In genomic region chr18:10518595-10519273, GRCh38 we compare ENCODE assay signal across 8 cellular contexts. TPM values are rescaled to one million over a fixed set of nuclear protein-coding genes. Genes with fewer than 3 reads are reported as not detected.
DNase-seq lines count a peak whose midpoint lies in the region; ATAC-seq and TF ChIP-seq lines count a peak whose summit lies in the region.

No MANE protein-coding gene starts in this region.

- TF ChIP-seq POLR2A in gastrocnemius medialis (IDR thresholded peaks at IDR 0.05): no peak

- H3K27ac ChIP-seq in left ventricle myocardium inferior (replicated peaks) (peak overlapping the region; percentile 74), gastrocnemius medialis (peak overlapping the region in 3 of 4 donors; percentile 11 to 46 (median 15))

- H3K36me3 ChIP-seq in left ventricle myocardium inferior (no peaks in the 10 kb centered on the region), gastrocnemius medialis (no peaks in the 10 kb centered on the region)

- ATAC-seq in gastrocnemius medialis (peak; percentile 37 to 43), GM19395 (IDR thresholded peaks at IDR 0.05; ENCODE audit: unreplicated experiment) (no peak), HG03457 (IDR thresholded peaks at IDR 0.05; ENCODE audit: unreplicated experiment) (no peak)

- H3K4me1 ChIP-seq in left ventricle myocardium inferior (peaks cover 25% of the 10 kb centered on the region), gastrocnemius medialis (peaks cover 3 to 25% of the 10 kb centered on the region in 2 donors)

- no peak overlapping the region for H3K4me3 ChIP-seq in left ventricle myocardium inferior
- H3K4me3 ChIP-seq in gastrocnemius medialis: no peak overlapping the region

- in situ Hi-C loops in gastrocnemius medialis (cut with MboI; ENCODE audit: low sequenced_read_pairs in 4 of 4): loop anchor here in 2 of 4 donors (5.0 to 25.0 kb wide), 2 partner anchors 546 to 931 kb away; no protein-coding TSS in a partner anchor

- intact Hi-C loops in left ventricle myocardium inferior (cut with micrococcal nuclease): no loop called here
- intact Hi-C loops in gastrocnemius medialis (cut with DNase I; ENCODE audit: low total_unique reads): loop anchor here (10.0 kb wide), 1 partner anchor 214 kb away; no protein-coding TSS in a partner anchor
- intact Hi-C loops in posterior vena cava (cut with DNase I): loop anchor here in 1 of 2 donors (10.0 kb wide), 3 partner anchors 394 to 544 kb away; no protein-coding TSS in a partner anchor

- H3K9me3 ChIP-seq in left ventricle myocardium inferior (replicated peaks) (peaks cover 4% of the 10 kb centered on the region), gastrocnemius medialis (no peaks in the 10 kb centered on the region)

- DNase-seq in HCEC 1CT (peak; percentile 41), UCSD-AML1 (lab: John Stamatoyannopoulos, UW; ENCODE audit: unreplicated experiment) (peak; percentile 23), left ventricle myocardium inferior (peak; percentile 53), gastrocnemius medialis (peak; percentile 25 to 40), posterior vena cava (ENCODE audit: low spot score) (no peak), GDM1 (lab: John Stamatoyannopoulos, UW) (no peak)

- H3K27me3 ChIP-seq in left ventricle myocardium inferior (ENCODE audit: low read depth): no peaks in the 10 kb centered on the region
- H3K27me3 ChIP-seq in gastrocnemius medialis: no peaks in the 10 kb centered on the region

- TF ChIP-seq CTCF in left ventricle myocardium inferior (IDR thresholded peaks at IDR 0.05; ENCODE audit: borderline replicate concordance) (peak; percentile 55), gastrocnemius medialis (IDR thresholded peaks at IDR 0.05 in 4 of 5, conservative IDR thresholded peaks at IDR 0.05 in 1 of 5) (no peak)

RNA-seq across cellular contexts. Expression of gene NAPG, which starts 7.1 kb away (rescaled TPM):
- 31.2 TPM for total RNA-seq in left ventricle myocardium inferior
- 10 to 100 TPM; 13.8 to 29.6 (median 19.5) TPM for total RNA-seq in gastrocnemius medialis
- 10 to 100 TPM; 29.4 to 43.0 TPM for total RNA-seq in posterior vena cava

Comparison
In these comparisons a context has a peak if more than half of its experiments do, and no peak if none do; other contexts are left out.
1. DNase-seq: peak in HCEC 1CT (single experiment), UCSD-AML1 (single experiment), left ventricle myocardium inferior (single experiment) and gastrocnemius medialis (2 of 2); none in posterior vena cava (single experiment) and GDM1 (single experiment).
2. ATAC-seq: peak in gastrocnemius medialis (2 of 2); none in GM19395 (single experiment) and HG03457 (single experiment).